ENCODE assay signal across 21 cellular contexts in genomic region chr11:6539748-6540268, GRCh38.
"Had no signal": no experiment of that assay in that cellular context is flagged by ENCODE, and none has a peak within 500 bp of the region (broad histone marks: within the 10 kb centered on the region; RNA-seq: fewer than 3 reads in every experiment).

No MANE protein-coding gene starts in this region.

- ATAC-seq: mucosa of descending colon; naive thymus-derived CD4-positive, alpha-beta T cell; natural killer cell treated with Interleukin-12 subunit alpha and Interleukin-12 subunit beta and Interleukin-15 and Interleukin-18, amount 100 ng/mL, for 72 hours; right cardiac atrium; sciatic nerve; stimulated activated effector memory CD8-positive, alpha-beta T cell treated with anti-CD3 and anti-CD28 coated beads, Interleukin-12 subunit alpha, Interleukin-12 subunit beta, amount 100 ng/mL, for 72 hours; upper lobe of right lung had no signal

- H3K27ac Mint-ChIP-seq: natural killer cell treated with Interleukin-12 subunit alpha and Interleukin-12 subunit beta and Interleukin-15 and Interleukin-18, amount 100 ng/mL, for 72 hours; stimulated activated effector memory CD8-positive, alpha-beta T cell treated with anti-CD3 and anti-CD28 coated beads, Interleukin-12 subunit alpha, Interleukin-12 subunit beta, amount 100 ng/mL, for 72 hours; stimulated activated naive CD8-positive, alpha-beta T cell treated with anti-CD3 and anti-CD28 coated beads, Interleukin-15, Interleukin-2, amounts not matched to agents 100 ng/mL and 50 ng/mL, for 24 hours had no signal

- DNase-seq: islet precursor cell; left ventricle myocardium inferior; midbrain; mucosa of descending colon; naive thymus-derived CD4-positive, alpha-beta T cell; nucleus accumbens; pancreas; retina; right cardiac atrium; stimulated activated CD4-positive, alpha-beta T cell treated with anti-CD3 and anti-CD28 coated beads, Interleukin-4, amount 100 ng/mL, for 24 hours; stimulated activated naive CD4-positive, alpha-beta T cell; tibial artery; trophoblast cell; upper lobe of right lung had no signal

- H3K9me3 ChIP-seq: left ventricle myocardium inferior, mucosa of descending colon, pancreas, prostate gland, suprapubic skin, thoracic aorta, tibial artery, upper lobe of right lung had no signal

- H3K4me3 Mint-ChIP-seq: naive thymus-derived CD4-positive, alpha-beta T cell; natural killer cell treated with Interleukin-12 subunit alpha and Interleukin-12 subunit beta and Interleukin-15 and Interleukin-18, amount 100 ng/mL, for 72 hours; stimulated activated effector memory CD8-positive, alpha-beta T cell treated with anti-CD3 and anti-CD28 coated beads, Interleukin-12 subunit alpha, Interleukin-12 subunit beta, amount 100 ng/mL, for 72 hours; stimulated activated naive CD8-positive, alpha-beta T cell treated with anti-CD3 and anti-CD28 coated beads, Interleukin-15, Interleukin-2, amounts not matched to agents 100 ng/mL and 50 ng/mL, for 24 hours had no signal

- H3K9me3 Mint-ChIP-seq: naive thymus-derived CD4-positive, alpha-beta T cell; natural killer cell treated with Interleukin-12 subunit alpha and Interleukin-12 subunit beta and Interleukin-15 and Interleukin-18, amount 100 ng/mL, for 72 hours; stimulated activated effector memory CD8-positive, alpha-beta T cell treated with anti-CD3 and anti-CD28 coated beads, Interleukin-12 subunit alpha, Interleukin-12 subunit beta, amount 100 ng/mL, for 72 hours; stimulated activated naive CD8-positive, alpha-beta T cell treated with anti-CD3 and anti-CD28 coated beads, Interleukin-15, Interleukin-2, amounts not matched to agents 100 ng/mL and 50 ng/mL, for 24 hours had no signal

- H3K27me3 Mint-ChIP-seq: naive thymus-derived CD4-positive, alpha-beta T cell; natural killer cell treated with Interleukin-12 subunit alpha and Interleukin-12 subunit beta and Interleukin-15 and Interleukin-18, amount 100 ng/mL, for 72 hours; stimulated activated naive CD8-positive, alpha-beta T cell treated with anti-CD3 and anti-CD28 coated beads, Interleukin-15, Interleukin-2, amounts not matched to agents 100 ng/mL and 50 ng/mL, for 24 hours had no signal
